In the genomic region with DNA sequence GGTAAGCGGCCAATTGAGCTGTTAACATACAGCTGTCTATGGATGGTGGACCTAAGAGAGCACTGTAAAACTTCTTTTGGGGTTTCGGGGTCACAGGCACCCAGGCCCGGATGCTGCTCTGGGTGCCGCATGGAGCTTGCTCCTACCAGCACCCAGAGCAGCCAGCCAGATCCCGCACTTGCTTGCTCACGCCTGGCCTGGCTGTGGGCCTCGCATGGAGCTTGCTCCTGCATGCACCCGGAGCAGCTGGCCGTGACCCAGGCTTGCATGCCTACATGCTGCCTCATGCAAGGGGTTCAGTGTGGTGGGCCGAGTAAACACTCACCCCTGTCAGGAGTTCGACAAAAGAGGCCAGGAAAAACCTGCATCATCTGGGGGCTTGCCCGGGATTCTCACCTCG, we compare ENCODE assay signal across 26 cellular contexts.
"Had no signal": no experiment of that assay in that cellular context is flagged by ENCODE, and none has a peak within 500 bp of the region (broad histone marks: within the 10 kb centered on the region; RNA-seq: fewer than 3 reads in every experiment).

No MANE protein-coding gene starts in this region.

- ATAC-seq: activated CD4-positive, alpha-beta T cell treated with anti-CD3 and anti-CD28 coated beads for 36 hours; activated CD4-positive, CD25-positive, alpha-beta regulatory T cell treated with anti-CD3 and anti-CD28 coated beads, Interleukin-2, amount 50 U/mL, for 24 hours; activated CD8-positive, alpha-beta T cell treated with anti-CD3 and anti-CD28 coated beads, Interleukin-2, amount 10 ng/mL, durations not matched to agents 7 days and 5 days; activated naive CD8-positive, alpha-beta T cell treated with anti-CD3 and anti-CD28 coated beads, Interleukin-2, amount 50 U/mL, for 24 hours; activated T-cell treated with anti-CD3 and anti-CD28 coated beads, Interleukin-2, amount 50 U/mL, for 4 hours; Panc1; WTC11 had no signal

- H3K27ac ChIP-seq: brain microvascular endothelial cell, SJCRH30, SK-N-MC had no signal

- DNase-seq: activated CD4-positive, alpha-beta T cell treated with anti-CD3 and anti-CD28 coated beads for 36 hours; activated CD4-positive, alpha-beta T cell treated with anti-CD3 and anti-CD28 coated beads, Interleukin-2, amount 10 ng/mL, durations not matched to agents 7 days and 5 days; activated CD4-positive, alpha-beta T cell treated with anti-CD3 and anti-CD28 coated beads, Interleukin-2, amount 50 U/mL, for 48 hours; activated CD8-positive, alpha-beta T cell treated with anti-CD3 and anti-CD28 coated beads, Interleukin-2, amount 10 ng/mL, durations not matched to agents 7 days and 5 days; activated naive CD4-positive, alpha-beta T cell treated with anti-CD3 and anti-CD28 coated beads, Interleukin-2, amount 10 ng/mL, durations not matched to agents 7 days and 5 days; activated naive CD8-positive, alpha-beta T cell treated with anti-CD3 and anti-CD28 coated beads, Interleukin-2, amount 50 U/mL, for 24 hours; activated T-cell treated with anti-CD3 and anti-CD28 coated beads, Interleukin-2, amount 50 U/mL, for 4 hours; anterior cingulate cortex; brain microvascular endothelial cell; Karpas-422; KBM-7; NCI-H1048; NCI-H1105 treated with DMSO at 0.1 percent for 48 hours; NCI-H1436; NCI-H1694; NCI-H1930; NCI-H2081 treated with DMSO at 0.1 percent for 48 hours; NCI-H226; NCI-H524 treated with DMSO at 0.1 percent for 48 hours; SHP77; SJCRH30; T1000 had no signal

- H3K36me3 ChIP-seq: brain microvascular endothelial cell, SJCRH30 had no signal

- H3K9me3 ChIP-seq: SJCRH30 had no signal

- H3K27me3 ChIP-seq: brain microvascular endothelial cell had no signal

- H3K4me3 ChIP-seq: SJCRH30, SK-N-MC had no signal

- H3K4me1 ChIP-seq: SJCRH30 had no signal
